Comparison of ENCODE assay signal across 2 cellular contexts in genomic region chr1:15314328-15315281, GRCh38.
TF ChIP-seq lines count a peak whose summit lies in the region.

No MANE protein-coding gene starts in this region.

TF ChIP-seq in WTC11, 78 proteins besides CTCF, POLR2A, EP300 and RAD21 (continued from another document):
- TF ChIP-seq MLX (CRISPR knock-in tag; IDR thresholded peaks at IDR 0.05) = no peak
- TF ChIP-seq KAT7 (CRISPR knock-in tag; IDR thresholded peaks at IDR 0.05; ENCODE audit: borderline replicate concordance) = no peak
- TF ChIP-seq, protein P1, sequence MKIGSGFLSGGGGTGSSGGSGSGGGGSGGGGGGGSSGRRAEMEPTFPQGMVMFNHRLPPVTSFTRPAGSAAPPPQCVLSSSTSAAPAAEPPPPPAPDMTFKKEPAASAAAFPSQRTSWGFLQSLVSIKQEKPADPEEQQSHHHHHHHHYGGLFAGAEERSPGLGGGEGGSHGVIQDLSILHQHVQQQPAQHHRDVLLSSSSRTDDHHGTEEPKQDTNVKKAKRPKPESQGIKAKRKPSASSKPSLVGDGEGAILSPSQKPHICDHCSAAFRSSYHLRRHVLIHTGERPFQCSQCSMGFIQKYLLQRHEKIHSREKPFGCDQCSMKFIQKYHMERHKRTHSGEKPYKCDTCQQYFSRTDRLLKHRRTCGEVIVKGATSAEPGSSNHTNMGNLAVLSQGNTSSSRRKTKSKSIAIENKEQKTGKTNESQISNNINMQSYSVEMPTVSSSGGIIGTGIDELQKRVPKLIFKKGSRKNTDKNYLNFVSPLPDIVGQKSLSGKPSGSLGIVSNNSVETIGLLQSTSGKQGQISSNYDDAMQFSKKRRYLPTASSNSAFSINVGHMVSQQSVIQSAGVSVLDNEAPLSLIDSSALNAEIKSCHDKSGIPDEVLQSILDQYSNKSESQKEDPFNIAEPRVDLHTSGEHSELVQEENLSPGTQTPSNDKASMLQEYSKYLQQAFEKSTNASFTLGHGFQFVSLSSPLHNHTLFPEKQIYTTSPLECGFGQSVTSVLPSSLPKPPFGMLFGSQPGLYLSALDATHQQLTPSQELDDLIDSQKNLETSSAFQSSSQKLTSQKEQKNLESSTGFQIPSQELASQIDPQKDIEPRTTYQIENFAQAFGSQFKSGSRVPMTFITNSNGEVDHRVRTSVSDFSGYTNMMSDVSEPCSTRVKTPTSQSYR (CRISPR knock-in tag; IDR thresholded peaks at IDR 0.05) = no peak
- no peak for TF ChIP-seq ATF1 (CRISPR knock-in tag; IDR thresholded peaks at IDR 0.05)
- TF ChIP-seq HMGA2 (CRISPR knock-in tag; IDR thresholded peaks at IDR 0.05) = no peak
- TF ChIP-seq, protein P2, sequence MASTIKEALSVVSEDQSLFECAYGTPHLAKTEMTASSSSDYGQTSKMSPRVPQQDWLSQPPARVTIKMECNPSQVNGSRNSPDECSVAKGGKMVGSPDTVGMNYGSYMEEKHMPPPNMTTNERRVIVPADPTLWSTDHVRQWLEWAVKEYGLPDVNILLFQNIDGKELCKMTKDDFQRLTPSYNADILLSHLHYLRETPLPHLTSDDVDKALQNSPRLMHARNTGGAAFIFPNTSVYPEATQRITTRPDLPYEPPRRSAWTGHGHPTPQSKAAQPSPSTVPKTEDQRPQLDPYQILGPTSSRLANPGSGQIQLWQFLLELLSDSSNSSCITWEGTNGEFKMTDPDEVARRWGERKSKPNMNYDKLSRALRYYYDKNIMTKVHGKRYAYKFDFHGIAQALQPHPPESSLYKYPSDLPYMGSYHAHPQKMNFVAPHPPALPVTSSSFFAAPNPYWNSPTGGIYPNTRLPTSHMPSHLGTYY (CRISPR knock-in tag; IDR thresholded peaks at IDR 0.05) = no peak
- no peak for TF ChIP-seq EMX1 (CRISPR knock-in tag; IDR thresholded peaks at IDR 0.05)
- TF ChIP-seq ZNF121 (CRISPR knock-in tag; IDR thresholded peaks at IDR 0.05) = no peak
- TF ChIP-seq SMAD4 (CRISPR knock-in tag; IDR thresholded peaks at IDR 0.05) = no peak
- TF ChIP-seq, protein P3, sequence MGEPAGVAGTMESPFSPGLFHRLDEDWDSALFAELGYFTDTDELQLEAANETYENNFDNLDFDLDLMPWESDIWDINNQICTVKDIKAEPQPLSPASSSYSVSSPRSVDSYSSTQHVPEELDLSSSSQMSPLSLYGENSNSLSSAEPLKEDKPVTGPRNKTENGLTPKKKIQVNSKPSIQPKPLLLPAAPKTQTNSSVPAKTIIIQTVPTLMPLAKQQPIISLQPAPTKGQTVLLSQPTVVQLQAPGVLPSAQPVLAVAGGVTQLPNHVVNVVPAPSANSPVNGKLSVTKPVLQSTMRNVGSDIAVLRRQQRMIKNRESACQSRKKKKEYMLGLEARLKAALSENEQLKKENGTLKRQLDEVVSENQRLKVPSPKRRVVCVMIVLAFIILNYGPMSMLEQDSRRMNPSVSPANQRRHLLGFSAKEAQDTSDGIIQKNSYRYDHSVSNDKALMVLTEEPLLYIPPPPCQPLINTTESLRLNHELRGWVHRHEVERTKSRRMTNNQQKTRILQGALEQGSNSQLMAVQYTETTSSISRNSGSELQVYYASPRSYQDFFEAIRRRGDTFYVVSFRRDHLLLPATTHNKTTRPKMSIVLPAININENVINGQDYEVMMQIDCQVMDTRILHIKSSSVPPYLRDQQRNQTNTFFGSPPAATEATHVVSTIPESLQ (CRISPR knock-in tag; IDR thresholded peaks at IDR 0.05) = no peak
- no peak for TF ChIP-seq NR2C2 (CRISPR knock-in tag; IDR thresholded peaks at IDR 0.05)
- TF ChIP-seq SMAD3 (CRISPR knock-in tag; IDR thresholded peaks at IDR 0.05; ENCODE audit: borderline replicate concordance) = no peak
- TF ChIP-seq, protein P4, sequence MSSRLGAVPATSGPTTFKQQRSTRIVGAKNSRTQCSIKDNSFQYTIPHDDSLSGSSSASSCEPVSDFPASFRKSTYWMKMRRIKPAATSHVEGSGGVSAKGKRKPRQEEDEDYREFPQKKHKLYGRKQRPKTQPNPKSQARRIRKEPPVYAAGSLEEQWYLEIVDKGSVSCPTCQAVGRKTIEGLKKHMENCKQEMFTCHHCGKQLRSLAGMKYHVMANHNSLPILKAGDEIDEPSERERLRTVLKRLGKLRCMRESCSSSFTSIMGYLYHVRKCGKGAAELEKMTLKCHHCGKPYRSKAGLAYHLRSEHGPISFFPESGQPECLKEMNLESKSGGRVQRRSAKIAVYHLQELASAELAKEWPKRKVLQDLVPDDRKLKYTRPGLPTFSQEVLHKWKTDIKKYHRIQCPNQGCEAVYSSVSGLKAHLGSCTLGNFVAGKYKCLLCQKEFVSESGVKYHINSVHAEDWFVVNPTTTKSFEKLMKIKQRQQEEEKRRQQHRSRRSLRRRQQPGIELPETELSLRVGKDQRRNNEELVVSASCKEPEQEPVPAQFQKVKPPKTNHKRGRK (CRISPR knock-in tag; IDR thresholded peaks at IDR 0.05; ENCODE audit: borderline replicate concordance) = no peak
- TF ChIP-seq IRF2 (CRISPR knock-in tag; IDR thresholded peaks at IDR 0.05; ENCODE audit: borderline replicate concordance, low read depth) = no peak
- no peak for TF ChIP-seq NFYB (CRISPR knock-in tag; conservative IDR thresholded peaks at IDR 0.05; ENCODE audit: low read depth)
- TF ChIP-seq RORB (CRISPR knock-in tag; IDR thresholded peaks at IDR 0.05) = no peak

TF ChIP-seq in HepG2, 621 proteins besides CTCF, POLR2A, EP300 and RAD21 (continued from another document):
- TF ChIP-seq, protein P5, sequence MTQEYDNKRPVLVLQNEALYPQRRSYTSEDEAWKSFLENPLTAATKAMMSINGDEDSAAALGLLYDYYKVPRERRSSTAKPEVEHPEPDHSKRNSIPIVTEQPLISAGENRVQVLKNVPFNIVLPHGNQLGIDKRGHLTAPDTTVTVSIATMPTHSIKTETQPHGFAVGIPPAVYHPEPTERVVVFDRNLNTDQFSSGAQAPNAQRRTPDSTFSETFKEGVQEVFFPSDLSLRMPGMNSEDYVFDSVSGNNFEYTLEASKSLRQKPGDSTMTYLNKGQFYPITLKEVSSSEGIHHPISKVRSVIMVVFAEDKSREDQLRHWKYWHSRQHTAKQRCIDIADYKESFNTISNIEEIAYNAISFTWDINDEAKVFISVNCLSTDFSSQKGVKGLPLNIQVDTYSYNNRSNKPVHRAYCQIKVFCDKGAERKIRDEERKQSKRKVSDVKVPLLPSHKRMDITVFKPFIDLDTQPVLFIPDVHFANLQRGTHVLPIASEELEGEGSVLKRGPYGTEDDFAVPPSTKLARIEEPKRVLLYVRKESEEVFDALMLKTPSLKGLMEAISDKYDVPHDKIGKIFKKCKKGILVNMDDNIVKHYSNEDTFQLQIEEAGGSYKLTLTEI (CRISPR knock-in tag; conservative IDR thresholded peaks at IDR 0.05) = no peak
- TF ChIP-seq RFX1 (IDR thresholded peaks at IDR 0.05) = no peak
